In the genomic region with DNA sequence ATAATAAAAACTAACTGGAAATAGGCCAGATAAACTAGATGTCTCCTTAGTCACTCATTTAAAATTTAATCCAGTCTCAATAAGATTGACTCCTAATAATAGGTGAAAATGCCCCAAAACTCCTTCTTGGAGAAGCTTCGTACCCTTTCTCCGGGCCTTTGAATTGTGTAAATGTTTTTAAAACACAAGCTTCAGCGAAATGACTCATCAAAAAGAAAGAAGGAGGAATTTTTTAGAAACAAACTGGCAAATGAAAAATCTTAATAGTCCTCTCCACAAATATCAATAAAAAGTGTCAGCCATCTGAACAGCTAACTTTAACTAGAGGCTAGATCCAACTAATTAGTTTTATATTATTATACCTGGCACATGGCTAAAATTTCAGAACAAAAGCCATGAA, we compare ENCODE assay signal across 13 cellular contexts. TPM values are rescaled to one million over a fixed set of nuclear protein-coding genes. Genes with fewer than 3 reads are reported as not detected.
"Had no signal": no experiment of that assay in that cellular context is flagged by ENCODE, and none has a peak within 500 bp of the region (broad histone marks: within the 10 kb centered on the region; RNA-seq: fewer than 3 reads in every experiment).

No MANE protein-coding gene starts in this region.

RNA-seq across cellular contexts. Expression of a gene that starts 33.9 kb away (rescaled TPM):
- total RNA-seq: activated naive CD4-positive, alpha-beta T cell treated with anti-CD3 and anti-CD28 coated beads for 36 hours; activated naive CD4-positive, alpha-beta T cell treated with anti-CD3 and anti-CD28 coated beads, Interleukin-2, amount 50 U/mL, for 72 hours; activated naive CD8-positive, alpha-beta T cell treated with anti-CD3 and anti-CD28 coated beads for 36 hours; activated naive CD8-positive, alpha-beta T cell treated with anti-CD3 and anti-CD28 coated beads, Interleukin-2, amount 10 ng/mL, durations not matched to agents 7 days and 5 days; activated T-cell treated with anti-CD3 and anti-CD28 coated beads, Interleukin-2, amount 50 U/mL, for 4 hours; activated T-helper 1 cell treated with anti-CD3 and anti-CD28 coated beads, Interleukin-12 subunit alpha, Interleukin-12 subunit beta, Interleukin-2, Interleukin-4 antibody, amounts not matched to agents 30 ng/mL and 10 ng/mL and 1 ng/mL, durations not matched to agents 14 hours and 24 hours and 36 hours; activated T-helper 17 cell treated with anti-CD3 and anti-CD28 coated beads, Interleukin-2, amount 50 U/mL, for 72 hours; activated T-helper 2 cell treated with anti-CD3 and anti-CD28 coated beads, Interferon-gamma antibody, Interleukin-2, Interleukin-4, amounts not matched to agents 10 μg/mL and 5 μg/mL and 100 μg/mL, durations not matched to agents 14 hours and 24 hours and 36 hours; ascending aorta; astrocyte; body of pancreas; bronchial epithelial cell; cardiac muscle cell had no signal
- polyA plus RNA-seq: cardiac muscle cell had no signal

RNA-seq across cellular contexts. Expression of a gene that starts 47.5 kb away (rescaled TPM):
- total RNA-seq: activated naive CD8-positive, alpha-beta T cell treated with anti-CD3 and anti-CD28 coated beads for 36 hours; activated T-helper 1 cell treated with anti-CD3 and anti-CD28 coated beads, Interleukin-12 subunit alpha, Interleukin-12 subunit beta, Interleukin-2, Interleukin-4 antibody, amounts not matched to agents 30 ng/mL and 10 ng/mL and 1 ng/mL, durations not matched to agents 14 hours and 24 hours and 36 hours; activated T-helper 17 cell treated with anti-CD3 and anti-CD28 coated beads, Interleukin-2, amount 50 U/mL, for 72 hours; activated T-helper 2 cell treated with anti-CD3 and anti-CD28 coated beads, Interferon-gamma antibody, Interleukin-2, Interleukin-4, amounts not matched to agents 10 μg/mL and 5 μg/mL and 100 μg/mL, durations not matched to agents 14 hours and 24 hours and 36 hours; astrocyte; bronchial epithelial cell; cardiac muscle cell had no signal
- polyA plus RNA-seq: cardiac muscle cell had no signal
